9 cellular contexts compared by ENCODE assay signal in the genomic region with DNA sequence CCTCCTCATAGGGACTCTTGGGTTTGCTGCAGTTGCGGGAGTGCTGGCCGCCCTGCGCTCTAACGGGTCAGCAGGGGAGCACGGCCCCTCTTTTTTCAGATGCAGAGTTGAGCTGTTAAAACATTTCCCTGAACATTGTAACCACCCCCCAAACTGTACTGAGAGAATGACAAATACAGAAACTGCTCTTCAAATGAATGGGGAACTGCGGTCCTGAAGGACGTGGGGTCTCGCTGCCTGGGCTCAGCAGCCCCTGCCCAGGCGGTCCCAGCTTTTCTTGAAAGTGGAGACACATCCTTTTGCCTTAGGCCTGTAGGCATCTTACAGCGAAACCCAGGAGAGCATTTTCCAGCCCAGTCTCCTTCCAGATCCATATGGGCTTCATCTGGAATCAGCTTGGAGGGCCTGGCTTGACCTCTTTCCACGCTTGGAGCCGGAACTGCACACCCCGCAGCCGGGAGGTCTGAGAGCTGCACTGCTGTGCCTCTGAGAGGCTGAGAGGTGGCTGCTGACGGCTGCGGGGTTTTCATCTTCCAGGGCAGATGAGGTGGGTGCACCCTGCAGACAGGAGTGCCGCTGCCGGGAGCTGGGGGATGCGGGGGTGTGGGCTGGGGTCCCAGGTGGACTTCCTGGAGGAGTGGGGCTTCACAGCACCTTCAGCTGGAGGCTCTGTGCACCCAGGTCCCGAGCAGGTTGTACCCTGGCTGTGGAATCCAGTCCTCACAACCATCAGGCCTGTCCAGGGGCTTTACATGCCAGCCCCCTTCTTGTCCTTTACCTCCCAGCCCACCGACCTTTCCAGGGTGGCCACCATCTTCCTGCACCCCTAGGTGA. TPM values are rescaled to one million over a fixed set of nuclear protein-coding genes. Genes with fewer than 3 reads are reported as not detected.
A peak's percentile ranks its signal among the peaks of the same experiment; 100 is the strongest.
DNase-seq lines count a peak whose midpoint lies in the region; ATAC-seq and TF ChIP-seq lines count a peak whose summit lies in the region.
"Had no signal": no experiment of that assay in that cellular context is flagged by ENCODE, and none has a peak within 500 bp of the region (broad histone marks: within the 10 kb centered on the region; RNA-seq: fewer than 3 reads in every experiment).

No MANE protein-coding gene starts in this region.

- no peaks in the 10 kb centered on the region for H3K9me2 ChIP-seq in PC-9 (ENCODE audit: insufficient read depth)

- no peak overlapping the region for H2AFZ ChIP-seq in PC-9

- peak overlapping the region; percentile 93 for H3K4me2 ChIP-seq in PC-9

- H3K4me3 Mint-ChIP-seq in activated naive CD8-positive, alpha-beta T cell, result peak overlapping the region; percentile 52
- H3K4me3 Mint-ChIP-seq in activated naive CD8-positive, alpha-beta T cell treated with anti-CD3 and anti-CD28 coated beads, Interleukin-2, amount 50 U/mL, for 24 hours, result no peak overlapping the region
- peak overlapping the region; percentile 63 to 75 (median 69) for H3K4me3 Mint-ChIP-seq in immature natural killer cell

- H3F3A ChIP-seq in PC-9 (ENCODE audit: insufficient read depth, low read depth), result peaks cover 19% of the 10 kb centered on the region; the same call in 1 of the 2 replicates

- no peak for TF ChIP-seq CTCF in PC-9 (conservative IDR thresholded peaks at IDR 0.05)

- POLR2A ChIA-PET in PC-9 (lab: Charles Lee; ENCODE audit: unreplicated experiment), result interaction anchor here (0.5 kb wide), 1 partner anchor 18 kb away, joined by 12 read pairs; no protein-coding TSS in a partner anchor

- H4K20me1 ChIP-seq in PC-9 (ENCODE audit: insufficient read depth), result peaks cover 19% of the 10 kb centered on the region

- H3K27me3 ChIP-seq in PC-9 (ENCODE audit: insufficient read depth, low read depth) (no peaks in the 10 kb centered on the region), stomach smooth muscle (ENCODE audit: control insufficient read depth in 1 of 2, insufficient read depth in 2 of 2, low read length in 2 of 2) (no peaks in the 10 kb centered on the region)
- no peaks in the 10 kb centered on the region for H3K27me3 ChIP-seq in effector memory CD4-positive, alpha-beta T cell (replicated peaks; ENCODE audit: control insufficient read depth, insufficient read depth, low read length, poor library complexity, severe bottlenecking)

- BruUV-seq in PC-9 (replicated peaks; lab: Mats Ljungman, UMichigan), result TSS peak; percentile 83

- H3K4me3 ChIP-seq in PC-9 (peak overlapping the region; percentile 64; the same call in 1 of the 2 replicates), stomach smooth muscle (ENCODE audit: low read length in 2 of 2) (no peak overlapping the region)
- no peak overlapping the region for H3K4me3 ChIP-seq in effector memory CD4-positive, alpha-beta T cell (ENCODE audit: insufficient read depth, low read depth, low read length, poor library complexity, severe bottlenecking)

- H3K36me3 ChIP-seq in PC-9 (ENCODE audit: low read depth) (no peaks in the 10 kb centered on the region), stomach smooth muscle (ENCODE audit: control insufficient read depth in 2 of 2, insufficient read depth in 2 of 2, low read length in 2 of 2) (no peaks in the 10 kb centered on the region)
- no peaks in the 10 kb centered on the region for H3K36me3 ChIP-seq in effector memory CD4-positive, alpha-beta T cell (ENCODE audit: control insufficient read depth, insufficient read depth, low read length)

- peaks cover 5% of the 10 kb centered on the region for H3K27me3 Mint-ChIP-seq in activated naive CD8-positive, alpha-beta T cell
- peaks cover 2% of the 10 kb centered on the region for H3K27me3 Mint-ChIP-seq in activated naive CD8-positive, alpha-beta T cell treated with anti-CD3 and anti-CD28 coated beads, Interleukin-2, amount 50 U/mL, for 24 hours
- peaks cover 0 to 2% (median 0%) of the 10 kb centered on the region in 3 donors for H3K27me3 Mint-ChIP-seq in immature natural killer cell (ENCODE audit: low read depth in 3 of 3)

- no peaks in the 10 kb centered on the region for H3K36me3 Mint-ChIP-seq in activated naive CD8-positive, alpha-beta T cell
- no peaks in the 10 kb centered on the region for H3K36me3 Mint-ChIP-seq in activated naive CD8-positive, alpha-beta T cell treated with anti-CD3 and anti-CD28 coated beads, Interleukin-2, amount 50 U/mL, for 24 hours (ENCODE audit: low read depth)
- no peaks in the 10 kb centered on the region for H3K36me3 Mint-ChIP-seq in immature natural killer cell

- intact Hi-C loops in PC-9 (cut with micrococcal nuclease; ENCODE audit: unreplicated experiment), result no loop called here

- no peak overlapping the region for H3K27ac Mint-ChIP-seq in activated naive CD8-positive, alpha-beta T cell
- H3K27ac Mint-ChIP-seq in activated naive CD8-positive, alpha-beta T cell treated with anti-CD3 and anti-CD28 coated beads, Interleukin-2, amount 50 U/mL, for 24 hours, result no peak overlapping the region
- peak overlapping the region in 2 of 6 donors; percentile 51 to 64 for H3K27ac Mint-ChIP-seq in immature natural killer cell

- peaks cover 1% of the 10 kb centered on the region for H3K4me1 Mint-ChIP-seq in activated naive CD8-positive, alpha-beta T cell (ENCODE audit: low read depth)
- peaks cover 4% of the 10 kb centered on the region for H3K4me1 Mint-ChIP-seq in activated naive CD8-positive, alpha-beta T cell treated with anti-CD3 and anti-CD28 coated beads, Interleukin-2, amount 50 U/mL, for 24 hours
- peaks cover 0 to 4% of the 10 kb centered on the region in 2 donors for H3K4me1 Mint-ChIP-seq in immature natural killer cell

- no peak for DNase-seq in activated naive CD8-positive, alpha-beta T cell treated with anti-CD3 and anti-CD28 coated beads, Interleukin-2, amount 50 U/mL, for 24 hours
- DNase-seq in PC-9, result no peak
- no peak for DNase-seq in immature natural killer cell
- no peak for DNase-seq in HK-2 (ENCODE audit: unreplicated experiment)
- no peak for DNase-seq in islet precursor cell
- DNase-seq in effector memory CD4-positive, alpha-beta T cell, result no peak

- CTCF ChIA-PET in PC-9 (lab: Charles Lee), result no interaction called here

- H3K9ac ChIP-seq in stomach smooth muscle (ENCODE audit: low read length in 2 of 2), result no peak overlapping the region

- H3K9me3 ChIP-seq in PC-9 (ENCODE audit: insufficient read depth, low read depth), result no peaks in the 10 kb centered on the region
- H3K9me3 ChIP-seq in stomach smooth muscle (ENCODE audit: control insufficient read depth in 2 of 2, low read length in 2 of 2), result no peaks in the 10 kb centered on the region
- no peaks in the 10 kb centered on the region for H3K9me3 ChIP-seq in effector memory CD4-positive, alpha-beta T cell (ENCODE audit: control insufficient read depth, low read length)

- no peaks in the 10 kb centered on the region for H3K9me3 Mint-ChIP-seq in activated naive CD8-positive, alpha-beta T cell (ENCODE audit: low read depth)
- H3K9me3 Mint-ChIP-seq in activated naive CD8-positive, alpha-beta T cell treated with anti-CD3 and anti-CD28 coated beads, Interleukin-2, amount 50 U/mL, for 24 hours, result no peaks in the 10 kb centered on the region
- no peaks in the 10 kb centered on the region for H3K9me3 Mint-ChIP-seq in immature natural killer cell

- H3K27ac ChIP-seq in PC-9, result no peak overlapping the region
- peak overlapping the region; percentile 37 for H3K27ac ChIP-seq in stomach smooth muscle (ENCODE audit: low read length)
- no peak overlapping the region for H3K27ac ChIP-seq in effector memory CD4-positive, alpha-beta T cell (ENCODE audit: insufficient read depth, low read length, poor library complexity, severe bottlenecking)
- H3K27ac ChIP-seq: C4-2B had no signal

- ATAC-seq in activated naive CD8-positive, alpha-beta T cell treated with anti-CD3 and anti-CD28 coated beads, Interleukin-2, amount 50 U/mL, for 24 hours, result no peak

- H3K79me2 ChIP-seq in PC-9 (ENCODE audit: low read depth), result peaks cover 26% of the 10 kb centered on the region

- H3K4me1 ChIP-seq in PC-9 (replicated peaks; ENCODE audit: insufficient read depth) (peaks cover 37% of the 10 kb centered on the region), stomach smooth muscle (ENCODE audit: control insufficient read depth, insufficient read depth, low read length) (peaks cover 26% of the 10 kb centered on the region)
- peaks cover 14% of the 10 kb centered on the region for H3K4me1 ChIP-seq in effector memory CD4-positive, alpha-beta T cell (ENCODE audit: control insufficient read depth, insufficient read depth, low read length, poor library complexity, severe bottlenecking)

RNA-seq across cellular contexts. Expression of gene AGPAT2, which starts 1.2 kb away (rescaled TPM):
- total RNA-seq in PC-9 (2021), result 124 and 136 TPM in 2 replicates
- 10 to 100 TPM; 34.0 to 40.9 (median 35.2) TPM for polyA plus RNA-seq in immature natural killer cell

RNA-seq across cellular contexts. Expression of gene DIPK1B, which starts 23.9 kb away (rescaled TPM):
- total RNA-seq in PC-9 (2021), result 19.0 and 32.6 TPM in 2 replicates
- polyA plus RNA-seq in immature natural killer cell, result under 1 TPM in 1 of 3 donors, not detected in 2; 0.19 TPM

RNA-seq across cellular contexts. Expression of gene EGFL7, which starts 25.8 kb away (rescaled TPM):
- total RNA-seq in PC-9 (2021), result 53.1 and 70.7 TPM in 2 replicates
- 1 to 10 TPM in 1 of 3 donors, not detected in 2; 1.6 TPM for polyA plus RNA-seq in immature natural killer cell

RNA-seq across cellular contexts. Expression of gene LCN10, which starts 54.2 kb away (rescaled TPM):
- total RNA-seq in PC-9 (2021), result 0.94 and 2.2 TPM in 2 replicates
- polyA plus RNA-seq in immature natural killer cell, result not detected

RNA-seq across cellular contexts. Expression of gene LCN6, which starts 59.8 kb away (rescaled TPM):
- total RNA-seq in PC-9 (2021), result not detected in 2 replicates
- not detected for polyA plus RNA-seq in immature natural killer cell
